Comparison of ENCODE assay signal across 1 cellular context in genomic region chr16:11390573-11391495, GRCh38.
TF ChIP-seq lines count a peak whose summit lies in the region.

No MANE protein-coding gene starts in this region.

TF ChIP-seq in GM23338, 12 proteins besides CTCF, POLR2A, EP300 and RAD21 (continued from another document):
- no peak for TF ChIP-seq ZNF462 (CRISPR knock-in tag; IDR thresholded peaks at IDR 0.05)
- TF ChIP-seq ZNF331 (CRISPR knock-in tag; IDR thresholded peaks at IDR 0.05; ENCODE audit: low read depth): no peak
